ENCODE assay signal across 8 cellular contexts in the genomic region with DNA sequence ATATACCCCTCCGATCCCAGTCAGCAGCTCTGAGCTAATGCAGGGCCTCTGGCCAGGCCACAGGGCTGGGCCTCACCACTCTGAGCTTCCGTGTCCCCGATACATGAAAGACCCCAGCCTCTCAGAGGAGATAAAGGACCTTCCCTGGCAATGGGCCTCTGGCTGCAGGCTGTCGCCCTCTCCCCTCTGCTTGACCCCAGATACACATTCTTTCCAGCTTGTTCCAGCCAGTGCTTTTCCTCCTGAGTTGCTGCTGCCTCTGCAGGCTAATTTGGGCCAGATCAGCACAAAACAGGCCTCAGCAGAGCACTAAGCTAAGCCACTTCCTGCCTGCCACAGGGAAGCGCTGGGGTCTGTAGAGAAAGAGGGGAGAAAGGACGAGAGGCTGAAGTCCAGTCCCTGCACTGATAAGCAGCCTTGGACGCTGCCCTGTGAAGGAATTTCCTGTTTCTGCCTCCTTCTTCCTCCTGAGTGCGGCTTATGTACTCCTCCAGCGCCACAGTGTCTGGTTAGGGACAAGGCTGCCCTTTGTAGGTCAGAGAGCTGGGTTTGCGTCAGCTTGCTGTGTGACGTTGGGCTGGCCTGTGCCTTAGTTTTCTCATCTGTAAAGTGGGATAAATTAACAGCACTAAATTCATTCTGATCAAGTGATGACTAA.
DNase-seq lines count a peak whose midpoint lies in the region; ATAC-seq and TF ChIP-seq lines count a peak whose summit lies in the region.

No MANE protein-coding gene starts in this region.

- H3T11ph ChIP-seq in H9 (ENCODE audit: low read length), result no peak overlapping the region

- H3K4me1 ChIP-seq in H9 (ENCODE audit: insufficient read depth, low read length) (no peaks in the 10 kb centered on the region; the same call in 1 of the 2 replicates), iPS-20b (ENCODE audit: insufficient read depth, low read length) (peaks cover 6% of the 10 kb centered on the region; the same call in 1 of the 2 replicates), skeletal muscle satellite cell (ENCODE audit: control insufficient read depth, insufficient read depth, low read length) (peaks cover 58% of the 10 kb centered on the region)

- H3K56ac ChIP-seq in H9 (ENCODE audit: insufficient read length, low read depth, low read length), result no peak overlapping the region

- no peaks in the 10 kb centered on the region for H3K79me2 ChIP-seq in H9 (ENCODE audit: insufficient read depth, low read length)

- peak overlapping the region; percentile 23 for H4K5ac ChIP-seq in H9 (ENCODE audit: insufficient read length, low read depth, low read length)

- no peak overlapping the region for H3K4ac ChIP-seq in H9 (ENCODE audit: low read depth, low read length)

- H3K27me3 Mint-ChIP-seq in H9 (ENCODE audit: low read depth), result no peaks in the 10 kb centered on the region
- no peaks in the 10 kb centered on the region for H3K27me3 Mint-ChIP-seq in activated T-helper 17 cell treated with anti-CD3 and anti-CD28 coated beads, Interleukin-2, amount 50 U/mL, for 72 hours
- H3K27me3 Mint-ChIP-seq in activated CD4-positive, alpha-beta T cell treated with anti-CD3 and anti-CD28 coated beads for 36 hours, result no peaks in the 10 kb centered on the region

- H3K4me3 ChIP-seq in iPS-20b (ENCODE audit: low read length) (no peak overlapping the region), skeletal muscle satellite cell (ENCODE audit: low read length) (no peak overlapping the region)

- no peak overlapping the region; a peak in 1 of 5 replicates for H3K4me3 Mint-ChIP-seq in H9
- no peak overlapping the region for H3K4me3 Mint-ChIP-seq in activated T-helper 17 cell treated with anti-CD3 and anti-CD28 coated beads, Interleukin-2, amount 50 U/mL, for 72 hours
- H3K4me3 Mint-ChIP-seq in activated CD4-positive, alpha-beta T cell treated with anti-CD3 and anti-CD28 coated beads for 36 hours, result no peak overlapping the region

- WGBS in H9 (ENCODE audit: extremely low coverage, insufficient read length, low lambda C conversion rate), result no CpG with 5 or more reads among the region's 11 CpGs

- peaks cover 27 to 28% of the 10 kb centered on the region in 2 experiments for H3K4me1 Mint-ChIP-seq in H9
- H3K4me1 Mint-ChIP-seq in activated T-helper 17 cell treated with anti-CD3 and anti-CD28 coated beads, Interleukin-2, amount 50 U/mL, for 72 hours, result peaks cover 4% of the 10 kb centered on the region
- no peaks in the 10 kb centered on the region for H3K4me1 Mint-ChIP-seq in activated CD4-positive, alpha-beta T cell treated with anti-CD3 and anti-CD28 coated beads for 36 hours

- no peaks in the 10 kb centered on the region for H3K36me3 ChIP-seq in iPS-20b (ENCODE audit: insufficient read depth, low read depth, low read length)
- no peaks in the 10 kb centered on the region for H3K36me3 ChIP-seq in skeletal muscle satellite cell (ENCODE audit: insufficient read depth, low read length)

- H3K23ac ChIP-seq in H9 (ENCODE audit: insufficient read length, low read depth, low read length), result no peak overlapping the region

- H3K9me3 ChIP-seq in H9 (ENCODE audit: control insufficient read depth, low read depth, low read length) (no peaks in the 10 kb centered on the region), iPS-20b (ENCODE audit: insufficient read depth, low read depth, low read length) (no peaks in the 10 kb centered on the region), skeletal muscle satellite cell (replicated peaks; ENCODE audit: low read length) (no peaks in the 10 kb centered on the region)

- no peak overlapping the region for H2BK5ac ChIP-seq in H9 (ENCODE audit: insufficient read length, low read length)

- H3K27ac ChIP-seq in H9 (ENCODE audit: insufficient read length, low read depth, low read length) (no peak overlapping the region), angular gyrus (ENCODE audit: low read depth, low read length) (peak overlapping the region; percentile 34), iPS-20b (ENCODE audit: low read length) (no peak overlapping the region)

- no peak overlapping the region for H2BK120ac ChIP-seq in H9 (ENCODE audit: low read depth, low read length, poor library complexity, severe bottlenecking)

- ATAC-seq in HG03457 (IDR thresholded peaks at IDR 0.05; ENCODE audit: unreplicated experiment), result no peak
- no peak for ATAC-seq in activated T-helper 17 cell treated with anti-CD3 and anti-CD28 coated beads, Interleukin-2, amount 50 U/mL, for 72 hours (replicated peaks)
- no peak for ATAC-seq in activated CD4-positive, alpha-beta T cell treated with anti-CD3 and anti-CD28 coated beads for 36 hours

- POLR2A ChIA-PET in activated CD4-positive, alpha-beta T cell treated with anti-CD3 and anti-CD28 coated beads for 36 hours (lab: Charles Lee), result no interaction called here

- no peak overlapping the region for H4K8ac ChIP-seq in H9 (replicated peaks; ENCODE audit: insufficient read length, low read depth, low read length)

- peak overlapping the region; percentile 88 to 95 (median 92); a peak in 6 of 7 replicates for H3K27ac Mint-ChIP-seq in H9
- no peak overlapping the region for H3K27ac Mint-ChIP-seq in activated T-helper 17 cell treated with anti-CD3 and anti-CD28 coated beads, Interleukin-2, amount 50 U/mL, for 72 hours
- H3K27ac Mint-ChIP-seq in activated CD4-positive, alpha-beta T cell treated with anti-CD3 and anti-CD28 coated beads for 36 hours, result no peak overlapping the region

- no peak overlapping the region for H2BK15ac ChIP-seq in H9 (ENCODE audit: low read depth, low read length)

- no peaks in the 10 kb centered on the region for H3K36me3 Mint-ChIP-seq in H9 (ENCODE audit: insufficient read depth in 1 of 3, low read depth in 3 of 3)
- no peaks in the 10 kb centered on the region for H3K36me3 Mint-ChIP-seq in activated T-helper 17 cell treated with anti-CD3 and anti-CD28 coated beads, Interleukin-2, amount 50 U/mL, for 72 hours (ENCODE audit: low read depth)
- no peaks in the 10 kb centered on the region for H3K36me3 Mint-ChIP-seq in activated CD4-positive, alpha-beta T cell treated with anti-CD3 and anti-CD28 coated beads for 36 hours (ENCODE audit: low read depth)

- H3K18ac ChIP-seq in H9 (ENCODE audit: insufficient read length, low read depth, low read length), result no peak overlapping the region

- H3K27me3 ChIP-seq in H9 (ENCODE audit: insufficient read depth, low read length), result no peaks in the 10 kb centered on the region
- H3K27me3 ChIP-seq in iPS-20b (ENCODE audit: insufficient read depth, low read length), result no peaks in the 10 kb centered on the region
- H3K27me3 ChIP-seq in skeletal muscle satellite cell (ENCODE audit: control insufficient read depth, insufficient read depth, low read length), result no peaks in the 10 kb centered on the region

- peak; percentile 74 for DNase-seq in H9
- no peak for DNase-seq in activated naive CD4-positive, alpha-beta T cell treated with anti-CD3 and anti-CD28 coated beads, Interleukin-2, amount 50 U/mL, for 16 hours
- no peak for DNase-seq in activated CD4-positive, alpha-beta T cell treated with anti-CD3 and anti-CD28 coated beads for 36 hours

- no peak overlapping the region for H3K9ac ChIP-seq in H9 (ENCODE audit: extremely low read depth, insufficient read length, low read length)
- 0 out of 2 replicates have a peak overlapping the region, but pooled peaks have one; percentile 12 for H3K9ac ChIP-seq in iPS-20b (ENCODE audit: low read depth, low read length)
- H3K9ac ChIP-seq in skeletal muscle satellite cell (ENCODE audit: low read depth, low read length), result peak overlapping the region; percentile 68

- H2AK5ac ChIP-seq in H9 (ENCODE audit: insufficient read length, low read length), result no peak overlapping the region

- CTCF ChIA-PET in activated CD4-positive, alpha-beta T cell treated with anti-CD3 and anti-CD28 coated beads for 36 hours (lab: Charles Lee), result no interaction called here

- H3K9me3 Mint-ChIP-seq in H9, result no peaks in the 10 kb centered on the region
- no peaks in the 10 kb centered on the region for H3K9me3 Mint-ChIP-seq in activated T-helper 17 cell treated with anti-CD3 and anti-CD28 coated beads, Interleukin-2, amount 50 U/mL, for 72 hours
- H3K9me3 Mint-ChIP-seq in activated CD4-positive, alpha-beta T cell treated with anti-CD3 and anti-CD28 coated beads for 36 hours (ENCODE audit: low read depth), result no peaks in the 10 kb centered on the region

- intact Hi-C loops in activated CD4-positive, alpha-beta T cell treated with anti-CD3 and anti-CD28 coated beads for 36 hours (cut with DNase I, micrococcal nuclease), result no loop called here

- no peak overlapping the region for H2BK12ac ChIP-seq in H9 (ENCODE audit: insufficient read length, low read depth, low read length)

- peak overlapping the region; percentile 14; the same call in 1 of the 2 replicates for H3K14ac ChIP-seq in H9 (ENCODE audit: insufficient read depth, low read length)

- H2BK20ac ChIP-seq in H9 (ENCODE audit: low read depth, low read length, poor library complexity, severe bottlenecking), result no peak overlapping the region

- no peak overlapping the region for H4K91ac ChIP-seq in H9 (ENCODE audit: insufficient read length, low read depth, low read length)

- no peaks in the 10 kb centered on the region for H3K23me2 ChIP-seq in H9 (ENCODE audit: insufficient read length, low read depth, low read length, poor library complexity, severe bottlenecking)

- H3K4me2 ChIP-seq in H9 (ENCODE audit: insufficient read depth, insufficient read length, low read length) (no peak overlapping the region), skeletal muscle satellite cell (ENCODE audit: low read length) (no peak overlapping the region)

- H3K79me1 ChIP-seq in H9 (ENCODE audit: insufficient read depth, low read depth, low read length, poor library complexity, severe bottlenecking), result no peaks in the 10 kb centered on the region

- H2AFZ ChIP-seq in H9 (ENCODE audit: low read length), result no peak overlapping the region

- H4K20me1 ChIP-seq in H9 (ENCODE audit: control insufficient read depth, insufficient read depth, insufficient read length), result no peaks in the 10 kb centered on the region

- TF ChIP-seq CTCF in H9 (conservative IDR thresholded peaks at IDR 0.05), result peak; percentile 16; the same call in 1 of the 3 replicates

Comparison
In these comparisons a context has a peak if more than half of its experiments do, and no peak if none do; other contexts are left out.
1. H3K27ac Mint-ChIP-seq: peak in H9 (3 of 3); none in activated T-helper 17 cell treated with anti-CD3 and anti-CD28 coated beads, Interleukin-2, amount 50 U/mL, for 72 hours (single experiment) and activated CD4-positive, alpha-beta T cell treated with anti-CD3 and anti-CD28 coated beads for 36 hours (single experiment).